Comparison of ENCODE assay signal across 8 cellular contexts in the genomic region with DNA sequence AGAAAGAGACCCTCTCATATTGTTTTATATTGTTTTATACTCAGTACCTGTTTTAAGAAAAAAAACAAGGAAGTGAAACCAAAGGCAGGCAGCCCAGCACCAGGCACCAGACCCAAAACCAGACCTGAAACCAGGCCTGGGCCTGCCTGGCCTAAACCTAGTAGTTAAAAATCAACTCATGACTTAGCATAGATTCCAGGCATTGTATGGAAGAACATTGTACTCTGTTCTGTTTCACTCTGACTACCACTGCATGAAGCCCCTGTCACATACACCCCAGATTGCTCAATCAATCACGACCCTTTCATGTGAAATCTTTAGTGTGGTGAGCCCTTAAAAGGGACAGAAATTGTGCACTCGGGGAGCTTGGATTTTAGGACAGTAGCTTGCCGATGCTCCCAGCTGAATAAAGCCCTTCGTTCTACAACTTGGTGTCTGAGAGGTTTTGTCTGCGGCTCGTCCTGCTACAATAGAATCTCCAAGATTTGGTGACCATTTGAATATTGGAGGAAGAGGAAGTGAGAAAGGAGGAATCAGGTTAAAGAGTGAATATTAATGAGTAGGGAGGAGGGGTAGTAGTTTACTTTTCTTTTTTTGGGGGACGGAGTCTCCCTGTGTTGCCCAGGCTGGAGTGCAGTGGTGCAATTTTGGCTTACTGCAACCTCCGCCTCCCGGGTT. TPM values are rescaled to one million over a fixed set of nuclear protein-coding genes. Genes with fewer than 3 reads are reported as not detected.
DNase-seq lines count a peak whose midpoint lies in the region; ATAC-seq and TF ChIP-seq lines count a peak whose summit lies in the region.
"Not testable (repeated sequence)": the region's sequence is repeated elsewhere in the genome, so short reads cannot be mapped to it uniquely, and the experiment has no call there.

No MANE protein-coding gene starts in this region.

- H3K4me1 ChIP-seq in CD4-positive, alpha-beta memory T cell (ENCODE audit: insufficient read depth, low read length) = peaks cover 29% of the 10 kb centered on the region

- peak overlapping the region in 4 of 7 donors; percentile 36 to 74 (median 51) for H3K27ac Mint-ChIP-seq in CD4-positive, alpha-beta memory T cell
- peak overlapping the region; percentile 93 to 98 (median 97) for H3K27ac Mint-ChIP-seq in IgD-negative memory B cell
- not testable (repeated sequence) for H3K27ac Mint-ChIP-seq in WTC11, progenitor cell of endocrine pancreas
- peak overlapping the region; percentile 23 for H3K27ac Mint-ChIP-seq in central memory CD8-positive, alpha-beta T cell (ENCODE audit: low read depth)

- peak overlapping the region; percentile 13 to 75 (median 57) for H3K4me3 Mint-ChIP-seq in CD4-positive, alpha-beta memory T cell
- peak overlapping the region; percentile 79 to 90 (median 86) for H3K4me3 Mint-ChIP-seq in IgD-negative memory B cell
- H3K4me3 Mint-ChIP-seq in WTC11 = 0 out of 2 replicates have a peak overlapping the region, but pooled peaks have one; percentile 24
- H3K4me3 Mint-ChIP-seq in central memory CD8-positive, alpha-beta T cell = peak overlapping the region; percentile 76
- peak overlapping the region; percentile 55 for H3K4me3 Mint-ChIP-seq in progenitor cell of endocrine pancreas (ENCODE audit: low read depth)

- intact Hi-C loops in CD4-positive, alpha-beta memory T cell (cut with micrococcal nuclease) = loop anchor here (5.0 to 10.0 kb wide), 2 partner anchors 281 to 838 kb away; partner anchors contain the start of gene ARHGAP19

- H3K27me3 Mint-ChIP-seq in CD4-positive, alpha-beta memory T cell; IgD-negative memory B cell; WTC11 (ENCODE audit: low read depth); progenitor cell of endocrine pancreas: not testable (repeated sequence)
- H3K27me3 Mint-ChIP-seq in central memory CD8-positive, alpha-beta T cell = peaks cover 10% of the 10 kb centered on the region

- H3K4me1 Mint-ChIP-seq in CD4-positive, alpha-beta memory T cell = peaks cover 24 to 41% (median 34%) of the 10 kb centered on the region in 4 donors
- H3K4me1 Mint-ChIP-seq in IgD-negative memory B cell (peaks cover 32 to 37% (median 35%) of the 10 kb centered on the region in 3 donors), WTC11 (peaks cover 28% of the 10 kb centered on the region), progenitor cell of endocrine pancreas (ENCODE audit: low read depth) (peaks cover 14% of the 10 kb centered on the region)
- peaks cover 25% of the 10 kb centered on the region for H3K4me1 Mint-ChIP-seq in central memory CD8-positive, alpha-beta T cell

- not testable (repeated sequence) for H3K27ac ChIP-seq in CD4-positive, alpha-beta memory T cell (ENCODE audit: low read depth, low read length)

- H3K27me3 ChIP-seq in CD4-positive, alpha-beta memory T cell (ENCODE audit: insufficient read depth, low read length) = not testable (repeated sequence)

- peak; percentile 65 for ATAC-seq in GM18873 (IDR thresholded peaks at IDR 0.05; ENCODE audit: low FRiP score, unreplicated experiment)
- peak; percentile 43 for ATAC-seq in GM21528 (IDR thresholded peaks at IDR 0.05; ENCODE audit: low FRiP score, unreplicated experiment)
- peak; percentile 46 for ATAC-seq in HG02981 (IDR thresholded peaks at IDR 0.05; ENCODE audit: unreplicated experiment)
- not testable (repeated sequence) for ATAC-seq in WTC11; central memory CD8-positive, alpha-beta T cell (replicated peaks; ENCODE audit: extremely low read depth, poor library complexity, severe bottlenecking)

- H3K9me3 ChIP-seq in CD4-positive, alpha-beta memory T cell (ENCODE audit: control insufficient read depth in 1 of 2, low read length in 2 of 2) = not testable (repeated sequence)

- CTCF ChIA-PET in CD4-positive, alpha-beta memory T cell (lab: Charles Lee; ENCODE audit: partially characterized antibody) = interaction anchor here (2.0 kb wide), 1 partner anchor 37 kb away, joined by 17 read pairs; no protein-coding TSS in a partner anchor
- CTCF ChIA-PET in WTC11 (lab: Charles Lee) = interaction anchor here (1.7 kb wide), 1 partner anchor 370 kb away, joined by 3 read pairs; no protein-coding TSS in a partner anchor

- not testable (repeated sequence) for H3K9me3 Mint-ChIP-seq in CD4-positive, alpha-beta memory T cell; IgD-negative memory B cell; central memory CD8-positive, alpha-beta T cell
- H3K9me3 Mint-ChIP-seq in WTC11 = peaks cover 27% of the 10 kb centered on the region
- H3K9me3 Mint-ChIP-seq in progenitor cell of endocrine pancreas (ENCODE audit: low read depth) = peaks cover 14% of the 10 kb centered on the region

- H3K36me3 ChIP-seq in CD4-positive, alpha-beta memory T cell (ENCODE audit: insufficient read depth, low read length) = not testable (repeated sequence)

- TF ChIP-seq CTCF in WTC11 (IDR thresholded peaks at IDR 0.05); progenitor cell of endocrine pancreas (IDR thresholded peaks at IDR 0.05; ENCODE audit: unreplicated experiment): not testable (repeated sequence)

- POLR2A ChIA-PET in CD4-positive, alpha-beta memory T cell (lab: Charles Lee; ENCODE audit: partially characterized antibody) = interaction anchor here (1.8 kb wide), 1 partner anchor 397 kb away, joined by 7 read pairs; the partner anchor contains the start of gene ZFYVE27
- POLR2A ChIA-PET in WTC11 (lab: Charles Lee) = not testable (repeated sequence)

- H3K4me3 ChIP-seq in CD4-positive, alpha-beta memory T cell (ENCODE audit: low read length in 2 of 2) = not testable (repeated sequence)

- H3K36me3 Mint-ChIP-seq in CD4-positive, alpha-beta memory T cell; IgD-negative memory B cell; central memory CD8-positive, alpha-beta T cell (ENCODE audit: insufficient read depth); progenitor cell of endocrine pancreas (ENCODE audit: insufficient read depth): not testable (repeated sequence)
- H3K36me3 Mint-ChIP-seq in WTC11 = peaks cover 18% of the 10 kb centered on the region

- DNase-seq in CD4-positive, alpha-beta memory T cell; WTC11 (ENCODE audit: low spot score); central memory CD8-positive, alpha-beta T cell (ENCODE audit: low spot score in 2 of 2); progenitor cell of endocrine pancreas (ENCODE audit: low spot score, unreplicated experiment): not testable (repeated sequence)

RNA-seq across cellular contexts. Expression of gene R3HCC1L, which starts 1.2 kb away (rescaled TPM):
- 10 to 100 TPM; 27.2 to 30.4 TPM for total RNA-seq in CD4-positive, alpha-beta memory T cell
- 10 to 100 TPM in 1 of 2 donors, 1 to 10 TPM in 1; 7.0 to 13.8 TPM for polyA plus RNA-seq in CD4-positive, alpha-beta memory T cell
- 15.1 TPM for polyA plus RNA-seq in IgD-negative memory B cell
- 14.0 to 15.0 TPM (median 14.7 TPM) in 3 replicates for total RNA-seq in WTC11 (2021)
- total RNA-seq in progenitor cell of endocrine pancreas = 18.7 and 18.9 TPM in 2 replicates

Comparison
In these comparisons a context has a peak if more than half of its experiments do, and no peak if none do; other contexts are left out.
1. H3K4me3 Mint-ChIP-seq: peak in every context shown above with its lines; median percentile 86 in IgD-negative memory B cell; 76 in central memory CD8-positive, alpha-beta T cell; 57 in CD4-positive, alpha-beta memory T cell; 55 in progenitor cell of endocrine pancreas; 24 in WTC11.